ENCODE assay signal across 13 cellular contexts in the genomic region with DNA sequence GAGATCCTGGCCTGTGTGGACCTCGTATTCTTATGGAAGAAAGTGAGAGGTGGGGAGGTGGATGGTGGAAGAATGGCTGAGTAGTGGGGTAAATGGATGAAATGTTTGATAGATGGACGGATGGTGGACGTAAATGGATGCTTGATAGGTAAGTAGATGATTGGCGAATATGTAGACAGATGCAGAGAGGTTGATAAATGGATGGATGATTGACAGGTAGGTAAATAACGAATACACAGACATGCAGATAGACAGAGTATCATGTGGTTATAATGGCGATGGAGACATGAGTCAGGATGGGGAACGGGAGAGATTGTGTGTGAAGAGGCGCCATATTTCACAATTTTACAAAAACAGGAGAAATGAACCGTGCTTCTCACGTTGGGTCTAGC.
"Had no signal": no experiment of that assay in that cellular context is flagged by ENCODE, and none has a peak within 500 bp of the region (broad histone marks: within the 10 kb centered on the region; RNA-seq: fewer than 3 reads in every experiment).

No MANE protein-coding gene starts in this region.

- ATAC-seq: left colon, WTC11 had no signal

- H3K4me3 Mint-ChIP-seq: dendritic cell treated with granulocyte-macrophage colony-stimulating factor and Interleukin-4, amounts not matched to agents 40 ng/mL and 50 ng/mL, for 4 days; endodermal cell; WTC11 had no signal

- DNase-seq: left colon, midbrain, uterus had no signal

- H3K9me3 Mint-ChIP-seq: dendritic cell treated with granulocyte-macrophage colony-stimulating factor and Interleukin-4, amounts not matched to agents 40 ng/mL and 50 ng/mL, for 4 days; WTC11 had no signal

- H3K4me3 ChIP-seq: adrenal gland, esophagus muscularis mucosa, lung, right atrium auricular region, skin epidermis, tibial artery, uterus had no signal

- H3K27ac ChIP-seq: adrenal gland, esophagus muscularis mucosa, neutrophil, right atrium auricular region, tibial artery, uterus had no signal

- H3K4me1 ChIP-seq: adrenal gland, esophagus muscularis mucosa, right atrium auricular region, tibial artery, uterus had no signal

- H3K27ac Mint-ChIP-seq: dendritic cell treated with granulocyte-macrophage colony-stimulating factor and Interleukin-4, amounts not matched to agents 40 ng/mL and 50 ng/mL, for 4 days; endodermal cell; WTC11 had no signal

- H3K27me3 ChIP-seq: adrenal gland, esophagus muscularis mucosa, neutrophil, right atrium auricular region, tibial artery, uterus had no signal

- H3K36me3 ChIP-seq: neutrophil, uterus had no signal

- H3K4me1 Mint-ChIP-seq: WTC11 had no signal

- H3K9me3 ChIP-seq: adrenal gland, esophagus muscularis mucosa, neutrophil, right atrium auricular region, tibial artery, uterus had no signal
